19 cellular contexts compared by ENCODE assay signal in the genomic region with DNA sequence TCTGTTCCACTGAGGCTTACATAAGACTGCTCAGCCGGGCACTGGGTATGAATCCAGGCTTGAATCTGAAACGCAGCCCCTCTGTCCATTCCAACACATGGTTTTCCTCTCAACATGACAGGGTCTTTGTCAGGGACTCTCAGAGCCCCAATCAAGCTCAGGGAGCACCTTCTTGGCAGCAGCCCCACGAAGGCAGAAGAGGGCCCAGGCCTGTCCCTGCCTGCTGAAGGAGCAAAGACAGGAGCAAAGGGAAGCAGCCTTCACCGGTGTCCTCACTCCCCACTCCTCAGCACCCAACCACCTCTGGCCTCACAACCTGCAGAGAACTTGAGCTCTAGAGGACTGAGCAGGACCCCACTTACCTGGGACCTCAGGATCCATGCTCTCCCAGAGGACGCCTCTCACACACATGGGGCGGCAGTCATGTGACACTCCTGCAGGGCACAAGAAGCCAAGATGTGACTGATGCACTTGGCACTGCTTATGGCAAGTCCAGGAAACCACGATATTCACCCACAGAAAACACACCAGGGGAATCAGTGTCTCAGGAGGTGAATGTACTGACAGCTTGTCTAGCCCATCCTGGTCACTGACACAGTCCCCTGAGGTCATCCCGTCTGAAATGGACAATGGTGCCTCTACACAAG. TPM values are rescaled to one million over a fixed set of nuclear protein-coding genes. Genes with fewer than 3 reads are reported as not detected.
DNase-seq lines count a peak whose midpoint lies in the region; ATAC-seq, FAIRE-seq and TF ChIP-seq lines count a peak whose summit lies in the region.
"Had no signal": no experiment of that assay in that cellular context is flagged by ENCODE, and none has a peak within 500 bp of the region (broad histone marks: within the 10 kb centered on the region; RNA-seq: fewer than 3 reads in every experiment).

No MANE protein-coding gene starts in this region.

- H3K9me3 Mint-ChIP-seq in activated naive CD4-positive, alpha-beta T cell treated with anti-CD3 and anti-CD28 coated beads for 36 hours, result no peaks in the 10 kb centered on the region
- no peaks in the 10 kb centered on the region for H3K9me3 Mint-ChIP-seq in stimulated activated effector memory CD8-positive, alpha-beta T cell treated with anti-CD3 and anti-CD28 coated beads, Interleukin-12 subunit alpha, Interleukin-12 subunit beta, amount 100 ng/mL, for 72 hours

- no peak for TF ChIP-seq CTCF in GM12878 (IDR thresholded peaks at IDR 0.05 in 2 of 3, conservative IDR thresholded peaks at IDR 0.05 in 1 of 3; ENCODE audit: control insufficient read depth in 2 of 3, extremely low read depth in 1 of 3, insufficient read depth in 1 of 3, low read depth in 3 of 3, low read length in 3 of 3)

- H2AFZ ChIP-seq in GM12878 (ENCODE audit: control insufficient read depth, low read depth, low read length), result no peak overlapping the region

- H4K20me1 ChIP-seq in GM12878 (ENCODE audit: control insufficient read depth, insufficient read depth), result peaks cover 26% of the 10 kb centered on the region

- POLR2A ChIA-PET in GM12878 (lab: Charles Lee), result no interaction called here

- TF ChIP-seq EP300 in GM12878 (IDR thresholded peaks at IDR 0.05; ENCODE audit: borderline replicate concordance in 1 of 2, control insufficient read depth in 1 of 2, low read depth in 2 of 2, low read length in 2 of 2), result no peak

- in situ Hi-C loops in GM12878 (cut with MboI), result no loop called here

- CTCF ChIA-PET in activated naive CD4-positive, alpha-beta T cell treated with anti-CD3 and anti-CD28 coated beads for 36 hours (lab: Charles Lee), result no interaction called here
- CTCF ChIA-PET in GM12878 (lab: Yijun Ruan, JAX), result interaction anchor here (2.0 to 6.1 kb wide), 3 partner anchors 11 to 42 kb away, joined by 5 to 112 read pairs (median 6); a partner anchor contains a TSS

- H3K36me3 Mint-ChIP-seq in activated naive CD4-positive, alpha-beta T cell treated with anti-CD3 and anti-CD28 coated beads for 36 hours (ENCODE audit: low read depth), result peaks cover 85% of the 10 kb centered on the region
- H3K36me3 Mint-ChIP-seq in stimulated activated effector memory CD8-positive, alpha-beta T cell treated with anti-CD3 and anti-CD28 coated beads, Interleukin-12 subunit alpha, Interleukin-12 subunit beta, amount 100 ng/mL, for 72 hours, result peaks cover 96% of the 10 kb centered on the region

- FAIRE-seq in GM12878 (lab: Jason Lieb, UNC), result no peak
- FAIRE-seq: GM19239 had no signal

- no peak for TF ChIP-seq RAD21 in GM12878 (IDR thresholded peaks at IDR 0.05; ENCODE audit: insufficient read depth, low read depth, low read length)

- H3K27me3 Mint-ChIP-seq in activated naive CD4-positive, alpha-beta T cell treated with anti-CD3 and anti-CD28 coated beads for 36 hours (ENCODE audit: low read depth), result no peaks in the 10 kb centered on the region
- H3K27me3 Mint-ChIP-seq: progenitor cell of endocrine pancreas had no signal

- no peaks in the 10 kb centered on the region for H3K27me3 ChIP-seq in NT2/D1 (ENCODE audit: insufficient read depth, insufficient read length)
- H3K27me3 ChIP-seq in GM12878 (replicated peaks in 1 of 2; ENCODE audit: control insufficient read depth in 2 of 2, insufficient read depth in 2 of 2, low read length in 1 of 2), result no peaks in the 10 kb centered on the region
- H3K27me3 ChIP-seq: dorsolateral prefrontal cortex had no signal

- intact Hi-C loops in activated naive CD4-positive, alpha-beta T cell treated with anti-CD3 and anti-CD28 coated beads for 36 hours (cut with micrococcal nuclease), result no loop called here
- intact Hi-C loops in GM12878 (cut with micrococcal nuclease; ENCODE audit: unreplicated experiment), result no loop called here

- RAD21 ChIA-PET in GM12878 (lab: Charles Lee; ENCODE audit: unreplicated experiment), result interaction anchor here (1.4 kb wide), 1 partner anchor 17 kb away, joined by 5 read pairs; no protein-coding TSS in a partner anchor

- SMC1A ChIA-PET in GM12878 (lab: Charles Lee; ENCODE audit: uncharacterized antibody, unreplicated experiment), result interaction anchor here (1.2 to 1.6 kb wide), 2 partner anchors 14 to 17 kb away, joined by 3 read pairs; no protein-coding TSS in a partner anchor

- H3K4me1 ChIP-seq in NT2/D1 (ENCODE audit: insufficient read depth, insufficient read length), result peaks cover 26% of the 10 kb centered on the region
- H3K4me1 ChIP-seq in GM12878 (ENCODE audit: control insufficient read depth, insufficient read depth, low read length), result peaks cover 7% of the 10 kb centered on the region

- peak overlapping the region; percentile 13 for H3K9ac ChIP-seq in NT2/D1 (ENCODE audit: insufficient read length, low read depth)
- H3K9ac ChIP-seq in GM12878 (ENCODE audit: control insufficient read depth, insufficient read depth, low read length), result no peak overlapping the region

- H3K27ac Mint-ChIP-seq in activated naive CD4-positive, alpha-beta T cell treated with anti-CD3 and anti-CD28 coated beads for 36 hours, result peak overlapping the region; percentile 66
- H3K27ac Mint-ChIP-seq in stimulated activated effector memory CD8-positive, alpha-beta T cell treated with anti-CD3 and anti-CD28 coated beads, Interleukin-12 subunit alpha, Interleukin-12 subunit beta, amount 100 ng/mL, for 72 hours, result peak overlapping the region; percentile 96
- H3K27ac Mint-ChIP-seq: progenitor cell of endocrine pancreas had no signal

- peak; percentile 54 for TF ChIP-seq POLR2A in GM12878 (IDR thresholded peaks at IDR 0.05; ENCODE audit: low read depth, low read length)

- H3K9me3 ChIP-seq in NT2/D1 (ENCODE audit: insufficient read depth, low read length), result no peaks in the 10 kb centered on the region
- no peaks in the 10 kb centered on the region for H3K9me3 ChIP-seq in GM12878 (replicated peaks; ENCODE audit: control insufficient read depth, insufficient read depth, low read length)

- ATAC-seq in GM12878 (no peak), GM21390 (IDR thresholded peaks at IDR 0.05; ENCODE audit: unreplicated experiment) (no peak)
- no peak for ATAC-seq in stimulated activated effector memory CD8-positive, alpha-beta T cell treated with anti-CD3 and anti-CD28 coated beads, Interleukin-12 subunit alpha, Interleukin-12 subunit beta, amount 100 ng/mL, for 72 hours

- WGBS in GM12878 (ENCODE audit: insufficient coverage, insufficient replicate concordance, low lambda C conversion rate, missing lambda C conversion rate), result 80% methylated on average over 8 of the region's 8 CpGs

- H3K36me3 ChIP-seq in NT2/D1 (ENCODE audit: insufficient read depth, insufficient read length, low read length), result peaks cover 92% of the 10 kb centered on the region
- peaks cover 44 to 56% of the 10 kb centered on the region in 2 experiments for H3K36me3 ChIP-seq in GM12878 (ENCODE audit: control insufficient read depth in 2 of 2, insufficient read depth in 2 of 2, low read length in 1 of 2)

- DNase-seq in activated naive CD4-positive, alpha-beta T cell treated with anti-CD3 and anti-CD28 coated beads for 36 hours, result no peak
- no peak for DNase-seq in activated naive CD4-positive, alpha-beta T cell treated with anti-CD3 and anti-CD28 coated beads, Interleukin-2, amount 50 U/mL, for 16 hours
- DNase-seq in NT2/D1 (ENCODE audit: low read depth, low spot score) (no peak), GM12878 (ENCODE audit: low read depth, low spot score) (no peak), DMS153 (lab: John Stamatoyannopoulos, UW) (no peak), OCI-M1 (lab: John Stamatoyannopoulos, UW) (no peak)
- DNase-seq in stimulated activated effector memory CD8-positive, alpha-beta T cell treated with anti-CD3 and anti-CD28 coated beads, Interleukin-12 subunit alpha, Interleukin-12 subunit beta, amount 100 ng/mL, for 72 hours (ENCODE audit: low spot score in 2 of 2), result no peak
- DNase-seq: activated CD4-positive, CD25-positive, alpha-beta regulatory T cell treated with anti-CD3 and anti-CD28 coated beads, Interleukin-2, amount 50 U/mL, for 72 hours; COR-L47; dorsolateral prefrontal cortex; GF-D8; hippocampal formation; NCI-H187; NCI-H510A; T-helper 2 cell had no signal

- H3K4me3 Mint-ChIP-seq in activated naive CD4-positive, alpha-beta T cell treated with anti-CD3 and anti-CD28 coated beads for 36 hours, result peak overlapping the region; percentile 9
- H3K4me3 Mint-ChIP-seq in stimulated activated effector memory CD8-positive, alpha-beta T cell treated with anti-CD3 and anti-CD28 coated beads, Interleukin-12 subunit alpha, Interleukin-12 subunit beta, amount 100 ng/mL, for 72 hours, result peak overlapping the region; percentile 91

- H3K79me2 ChIP-seq in GM12878 (ENCODE audit: control insufficient read depth, insufficient read depth, low read length), result peaks cover 74% of the 10 kb centered on the region

- H3K4me3 ChIP-seq in NT2/D1 (ENCODE audit: insufficient read length, low read depth) (no peak overlapping the region), GM12878 (peak overlapping the region; percentile 93; the same call in 1 of the 2 replicates)
- H3K4me3 ChIP-seq: dorsolateral prefrontal cortex had no signal

- peak overlapping the region; percentile 87 for H3K4me2 ChIP-seq in GM12878 (ENCODE audit: control insufficient read depth, insufficient read depth)

- H3K4me1 Mint-ChIP-seq in activated naive CD4-positive, alpha-beta T cell treated with anti-CD3 and anti-CD28 coated beads for 36 hours (ENCODE audit: low read depth), result peaks cover 79% of the 10 kb centered on the region
- H3K4me1 Mint-ChIP-seq in stimulated activated effector memory CD8-positive, alpha-beta T cell treated with anti-CD3 and anti-CD28 coated beads, Interleukin-12 subunit alpha, Interleukin-12 subunit beta, amount 100 ng/mL, for 72 hours, result peaks cover 74% of the 10 kb centered on the region

- no TSS peak for BruUV-seq in GM12878 (replicated peaks; lab: Mats Ljungman, UMichigan)

- H3K27ac ChIP-seq in GM12878 (ENCODE audit: control insufficient read depth, insufficient read depth), result no peak overlapping the region
- H3K27ac ChIP-seq: dorsolateral prefrontal cortex, HL-60 had no signal

RNA-seq across cellular contexts. Expression of a gene that starts 4.3 kb away (rescaled TPM):
- total RNA-seq in activated naive CD4-positive, alpha-beta T cell treated with anti-CD3 and anti-CD28 coated beads for 36 hours, result 10 to 100 TPM; 69.1 to 72.9 TPM
- 90.9 and 103 TPM in 2 replicates for total RNA-seq in GM12878 (2013; cell fraction: nucleolus; rRNA removed)
- total RNA-seq in GM12878 (2014; rRNA removed), result 22.9 and 24.4 TPM in 2 replicates
- total RNA-seq in GM12878 (2014; rRNA removed; fragmentation: Illumina TruSeq; extraction: Trizol), result 22.9 and 23.9 TPM in 2 replicates
- 50.3 and 63.0 TPM in 2 replicates for total RNA-seq in GM12878 (2021)
- 40.8 TPM for polyA plus RNA-seq in GM12878 (2011; ENCODE audit: low read depth)
- 23.5 and 33.9 TPM in 2 replicates for polyA plus RNA-seq in GM12878 (2011; rRNA removed)
- 35.0 and 37.2 TPM in 2 replicates for polyA plus RNA-seq in GM12878 (2011; cell fraction: cytosol; rRNA removed)
- polyA plus RNA-seq in GM12878 (2011; cell fraction: nucleus; rRNA removed), result 118 and 158 TPM in 2 replicates
- polyA plus RNA-seq in GM12878 (2012), result 34.9 and 66.5 TPM in 2 replicates
- 15.3 and 20.8 TPM in 2 replicates for polyA plus RNA-seq in GM12878 (2014; fragmentation: Illumina TruSeq; extraction: Trizol)
- 10 to 100 TPM; 25.6 to 33.9 TPM for polyA plus RNA-seq in GM12878 (2014; fragmentation: Nextera tagmentation; extraction: Ambion mirVana)
- 62.2 and 69.4 TPM in 2 replicates for polyA plus RNA-seq in GM12878 (2014; rRNA removed)
- 10 to 100 TPM; 45.8 to 47.3 TPM for polyA plus RNA-seq in GM12878 (2016; fragmentation: Nextera tagmentation; extraction: Ambion mirVana)
- 47.5 and 62.1 TPM in 2 replicates for polyA minus RNA-seq in GM12878 (2011; rRNA and poly(A)+ RNA removed)
- 25.0 and 26.2 TPM in 2 replicates for polyA minus RNA-seq in GM12878 (2011; cell fraction: cytosol; rRNA and poly(A)+ RNA removed)
- 43.6 and 75.0 TPM in 2 replicates for polyA minus RNA-seq in GM12878 (2011; cell fraction: nucleus; rRNA and poly(A)+ RNA removed)

RNA-seq across cellular contexts. Expression of a gene that starts 41.8 kb away (rescaled TPM):
- 10 to 100 TPM; 22.1 to 24.0 TPM for total RNA-seq in activated naive CD4-positive, alpha-beta T cell treated with anti-CD3 and anti-CD28 coated beads for 36 hours
- 99.4 and 101 TPM in 2 replicates for total RNA-seq in GM12878 (2013; cell fraction: nucleolus; rRNA removed)
- 17.9 and 20.8 TPM in 2 replicates for total RNA-seq in GM12878 (2014; rRNA removed)
- 17.3 and 17.6 TPM in 2 replicates for total RNA-seq in GM12878 (2014; rRNA removed; fragmentation: Illumina TruSeq; extraction: Trizol)
- 19.6 and 21.4 TPM in 2 replicates for total RNA-seq in GM12878 (2021)
- 7.9 TPM for polyA plus RNA-seq in GM12878 (2011; ENCODE audit: low read depth)
- polyA plus RNA-seq in GM12878 (2011; rRNA removed), result 18.1 and 19.4 TPM in 2 replicates
- polyA plus RNA-seq in GM12878 (2011; cell fraction: cytosol; rRNA removed), result 7.3 and 10.0 TPM in 2 replicates
- 38.5 and 40.8 TPM in 2 replicates for polyA plus RNA-seq in GM12878 (2011; cell fraction: nucleus; rRNA removed)
- polyA plus RNA-seq in GM12878 (2012), result 10.6 and 11.1 TPM in 2 replicates
- polyA plus RNA-seq in GM12878 (2014; fragmentation: Illumina TruSeq; extraction: Trizol), result 23.2 and 30.7 TPM in 2 replicates
- polyA plus RNA-seq in GM12878 (2014; fragmentation: Nextera tagmentation; extraction: Ambion mirVana), result 1 to 10 TPM; 3.7 to 4.2 TPM
- polyA plus RNA-seq in GM12878 (2014; rRNA removed), result 13.6 and 14.9 TPM in 2 replicates
- 10 to 100 TPM; 11.5 to 11.7 TPM for polyA plus RNA-seq in GM12878 (2016; fragmentation: Nextera tagmentation; extraction: Ambion mirVana)
- 32.5 and 34.1 TPM in 2 replicates for polyA minus RNA-seq in GM12878 (2011; rRNA and poly(A)+ RNA removed)
- 8.6 and 12.2 TPM in 2 replicates for polyA minus RNA-seq in GM12878 (2011; cell fraction: cytosol; rRNA and poly(A)+ RNA removed)
- polyA minus RNA-seq in GM12878 (2011; cell fraction: nucleus; rRNA and poly(A)+ RNA removed), result 34.8 and 45.2 TPM in 2 replicates
